ENCODE assay signal across 10 cellular contexts in the genomic region with DNA sequence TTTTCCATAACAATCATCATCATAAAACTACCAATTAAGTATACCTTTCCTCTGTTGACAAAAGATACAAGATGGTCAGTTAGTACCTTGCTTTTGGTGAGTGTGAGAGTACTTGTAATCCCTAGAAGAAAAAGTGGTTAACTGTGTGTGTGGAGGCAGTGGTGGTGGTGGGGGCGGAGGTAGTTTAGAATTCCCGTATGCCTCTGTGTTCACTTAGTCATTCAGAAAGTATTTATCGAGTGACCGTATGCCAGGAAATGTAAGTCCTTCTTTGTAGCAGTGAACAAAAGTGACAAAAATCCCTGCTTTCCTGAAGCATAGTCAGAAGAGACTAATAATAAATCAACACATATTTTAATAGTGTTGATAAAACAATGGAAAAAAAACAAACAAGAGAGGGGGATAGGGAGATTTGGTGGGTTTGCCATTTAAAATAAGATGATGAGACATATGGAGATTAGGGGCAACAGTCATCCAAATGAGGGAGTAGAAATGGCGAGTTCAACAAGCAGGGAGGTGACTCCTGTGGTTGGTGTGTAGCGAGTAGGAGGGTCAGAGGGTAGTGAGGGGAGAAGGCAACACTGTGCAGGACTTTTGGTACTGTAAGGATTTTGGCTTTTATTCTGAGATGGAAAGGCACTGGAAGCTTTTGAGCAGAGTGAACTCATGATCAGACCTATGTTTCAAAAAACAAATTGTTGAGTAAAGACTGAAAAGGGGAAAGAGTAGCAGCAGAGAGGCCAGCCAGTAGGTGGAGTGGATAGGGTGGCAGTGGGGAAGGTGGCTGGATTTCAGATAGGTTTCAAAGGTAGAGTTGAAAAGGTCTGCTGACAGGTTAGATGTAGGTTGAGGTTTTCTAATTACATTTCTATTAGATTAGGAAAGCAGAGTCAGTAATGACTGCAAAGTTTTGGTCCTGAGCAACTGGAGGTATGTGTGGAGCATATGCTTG. TPM values are rescaled to one million over a fixed set of nuclear protein-coding genes. Genes with fewer than 3 reads are reported as not detected.
DNase-seq lines count a peak whose midpoint lies in the region; ATAC-seq lines count a peak whose summit lies in the region.
"Had no signal": no experiment of that assay in that cellular context is flagged by ENCODE, and none has a peak within 500 bp of the region (broad histone marks: within the 10 kb centered on the region; RNA-seq: fewer than 3 reads in every experiment).

No MANE protein-coding gene starts in this region.

- H3K9me3 ChIP-seq in HAP-1 = no peaks in the 10 kb centered on the region

- ATAC-seq in HG03378 (IDR thresholded peaks at IDR 0.05; ENCODE audit: unreplicated experiment) = peak; percentile 48
- ATAC-seq in GM19455 (IDR thresholded peaks at IDR 0.05; ENCODE audit: unreplicated experiment) = no peak
- no peak for ATAC-seq in GM21423 (IDR thresholded peaks at IDR 0.05; ENCODE audit: unreplicated experiment)
- ATAC-seq in GM21528 (IDR thresholded peaks at IDR 0.05; ENCODE audit: low FRiP score, unreplicated experiment) = no peak

- no peaks in the 10 kb centered on the region for H3K27me3 ChIP-seq in HAP-1 (ENCODE audit: low read depth)

- no peaks in the 10 kb centered on the region for H3K36me3 ChIP-seq in HAP-1 (replicated peaks)

- H3K4me3 ChIP-seq in HAP-1 = no peak overlapping the region

- no peaks in the 10 kb centered on the region for H3K4me1 ChIP-seq in HAP-1

- in situ Hi-C loops in HAP-1 (cut with MboI; ENCODE audit: low sequenced_read_pairs) = no loop called here

- DNase-seq in GM03348 (ENCODE audit: low spot score) (peak; percentile 73), brain pericyte (ENCODE audit: low read depth, low spot score) (peak; percentile 10), myocyte (ENCODE audit: low read depth) (peak; percentile 75), HAP-1 (ENCODE audit: low spot score in 2 of 2) (no peak)
- DNase-seq: immature natural killer cell, NCI-H446 treated with DMSO at 0.1 percent for 48 hours had no signal

RNA-seq across cellular contexts. Expression of gene SIM1, which starts 40.3 kb away (rescaled TPM):
- 29.7 and 39.7 TPM in 2 replicates for total RNA-seq in myocyte
- polyA plus RNA-seq in myocyte (2012) = 2.8 TPM
- polyA plus RNA-seq: immature natural killer cell had no signal

Comparison
In these comparisons a context has a peak if more than half of its experiments do, and no peak if none do; other contexts are left out.
1. DNase-seq: peak in GM03348 (single experiment), brain pericyte (single experiment) and myocyte (single experiment); none in HAP-1 (0 of 2).